Comparison of ENCODE assay signal across 1 cellular context in genomic region chr1:55585402-55585792, GRCh38.
TF ChIP-seq lines count a peak whose summit lies in the region.

No MANE protein-coding gene starts in this region.

TF ChIP-seq in SK-N-SH, 30 proteins besides CTCF, POLR2A, EP300 and RAD21 (continued from another document):
- TF ChIP-seq YY1 (IDR thresholded peaks at IDR 0.05; ENCODE audit: low read depth) (no peak), FOSL2 (IDR thresholded peaks at IDR 0.05; ENCODE audit: borderline replicate concordance, low read depth) (no peak), NFIC (IDR thresholded peaks at IDR 0.05; ENCODE audit: borderline replicate concordance) (no peak), GABPA (IDR thresholded peaks at IDR 0.05; ENCODE audit: low read depth) (no peak), FOXM1 (IDR thresholded peaks at IDR 0.05; ENCODE audit: low read depth) (no peak), ELF1 (IDR thresholded peaks at IDR 0.05) (no peak), USF2 (IDR thresholded peaks at IDR 0.05; ENCODE audit: borderline replicate concordance, low read depth, low read length) (no peak)
- TF ChIP-seq, protein P1, sequence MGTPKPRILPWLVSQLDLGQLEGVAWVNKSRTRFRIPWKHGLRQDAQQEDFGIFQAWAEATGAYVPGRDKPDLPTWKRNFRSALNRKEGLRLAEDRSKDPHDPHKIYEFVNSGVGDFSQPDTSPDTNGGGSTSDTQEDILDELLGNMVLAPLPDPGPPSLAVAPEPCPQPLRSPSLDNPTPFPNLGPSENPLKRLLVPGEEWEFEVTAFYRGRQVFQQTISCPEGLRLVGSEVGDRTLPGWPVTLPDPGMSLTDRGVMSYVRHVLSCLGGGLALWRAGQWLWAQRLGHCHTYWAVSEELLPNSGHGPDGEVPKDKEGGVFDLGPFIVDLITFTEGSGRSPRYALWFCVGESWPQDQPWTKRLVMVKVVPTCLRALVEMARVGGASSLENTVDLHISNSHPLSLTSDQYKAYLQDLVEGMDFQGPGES (IDR thresholded peaks at IDR 0.05; ENCODE audit: low read depth, low read length), result no peak
- TF ChIP-seq, protein P2, sequence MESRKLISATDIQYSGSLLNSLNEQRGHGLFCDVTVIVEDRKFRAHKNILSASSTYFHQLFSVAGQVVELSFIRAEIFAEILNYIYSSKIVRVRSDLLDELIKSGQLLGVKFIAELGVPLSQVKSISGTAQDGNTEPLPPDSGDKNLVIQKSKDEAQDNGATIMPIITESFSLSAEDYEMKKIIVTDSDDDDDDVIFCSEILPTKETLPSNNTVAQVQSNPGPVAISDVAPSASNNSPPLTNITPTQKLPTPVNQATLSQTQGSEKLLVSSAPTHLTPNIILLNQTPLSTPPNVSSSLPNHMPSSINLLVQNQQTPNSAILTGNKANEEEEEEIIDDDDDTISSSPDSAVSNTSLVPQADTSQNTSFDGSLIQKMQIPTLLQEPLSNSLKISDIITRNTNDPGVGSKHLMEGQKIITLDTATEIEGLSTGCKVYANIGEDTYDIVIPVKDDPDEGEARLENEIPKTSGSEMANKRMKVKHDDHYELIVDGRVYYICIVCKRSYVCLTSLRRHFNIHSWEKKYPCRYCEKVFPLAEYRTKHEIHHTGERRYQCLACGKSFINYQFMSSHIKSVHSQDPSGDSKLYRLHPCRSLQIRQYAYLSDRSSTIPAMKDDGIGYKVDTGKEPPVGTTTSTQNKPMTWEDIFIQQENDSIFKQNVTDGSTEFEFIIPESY (IDR thresholded peaks at IDR 0.05; ENCODE audit: borderline replicate concordance, low read depth), result no peak
- TF ChIP-seq, protein P3, sequence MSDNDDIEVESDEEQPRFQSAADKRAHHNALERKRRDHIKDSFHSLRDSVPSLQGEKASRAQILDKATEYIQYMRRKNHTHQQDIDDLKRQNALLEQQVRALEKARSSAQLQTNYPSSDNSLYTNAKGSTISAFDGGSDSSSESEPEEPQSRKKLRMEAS (IDR thresholded peaks at IDR 0.05; ENCODE audit: low read depth), result no peak
- TF ChIP-seq, protein P4, sequence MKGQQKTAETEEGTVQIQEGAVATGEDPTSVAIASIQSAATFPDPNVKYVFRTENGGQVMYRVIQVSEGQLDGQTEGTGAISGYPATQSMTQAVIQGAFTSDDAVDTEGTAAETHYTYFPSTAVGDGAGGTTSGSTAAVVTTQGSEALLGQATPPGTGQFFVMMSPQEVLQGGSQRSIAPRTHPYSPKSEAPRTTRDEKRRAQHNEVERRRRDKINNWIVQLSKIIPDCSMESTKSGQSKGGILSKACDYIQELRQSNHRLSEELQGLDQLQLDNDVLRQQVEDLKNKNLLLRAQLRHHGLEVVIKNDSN (IDR thresholded peaks at IDR 0.05; ENCODE audit: borderline replicate concordance, low read depth), result no peak
